In the genomic region with DNA sequence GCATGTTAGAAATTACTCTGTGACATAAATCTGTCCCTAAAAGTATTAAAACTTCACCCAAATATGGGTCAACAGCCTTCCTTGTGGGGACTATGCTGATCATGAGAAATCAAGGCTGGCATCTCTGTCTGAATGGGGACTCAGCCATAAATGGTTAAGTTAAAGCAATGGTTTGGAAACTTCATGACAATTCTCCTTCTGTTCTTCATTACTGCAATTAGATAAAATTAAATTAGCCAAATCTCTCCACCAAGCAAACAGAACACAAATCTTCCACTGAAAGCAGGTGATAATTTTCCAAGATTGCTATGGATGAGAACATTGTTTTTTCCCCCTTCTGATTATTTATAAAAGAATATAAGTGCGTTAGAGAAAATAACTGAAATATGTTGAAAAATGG, we compare ENCODE assay signal across 11 cellular contexts.
"Had no signal": no experiment of that assay in that cellular context is flagged by ENCODE, and none has a peak within 500 bp of the region (broad histone marks: within the 10 kb centered on the region; RNA-seq: fewer than 3 reads in every experiment).

No MANE protein-coding gene starts in this region.

- DNase-seq: GM23248, GOT3, H7, H9, HCEC 1CT, HFFc6 had no signal

- H3K9me3 ChIP-seq: HAP-1 had no signal

- H3K4me1 ChIP-seq: HAP-1 had no signal

- H3K9ac ChIP-seq: GM23248 had no signal

- H2AFZ ChIP-seq: GM23248, GM23338 had no signal

- H3K27ac ChIP-seq: GM23248 had no signal

- FAIRE-seq: H1, H54 had no signal

- H3K4me2 ChIP-seq: GM23338 had no signal

- H3K4me3 ChIP-seq: GM23248, GM23338, HAP-1 had no signal

- ATAC-seq: GM23338, HCT116 had no signal

- H3K36me3 ChIP-seq: HAP-1 had no signal
